19 cellular contexts compared by ENCODE assay signal in genomic region chr4:98509641-98510170, GRCh38.
DNase-seq lines count a peak whose midpoint lies in the region; ATAC-seq, FAIRE-seq and TF ChIP-seq lines count a peak whose summit lies in the region.
"Had no signal": no experiment of that assay in that cellular context is flagged by ENCODE, and none has a peak within 500 bp of the region (broad histone marks: within the 10 kb centered on the region; RNA-seq: fewer than 3 reads in every experiment).

No MANE protein-coding gene starts in this region.

- no peak overlapping the region for H3K4me2 ChIP-seq in IMR-90 (ENCODE audit: low read depth, low read length)
- H3K4me2 ChIP-seq in neural progenitor cell: peak overlapping the region; percentile 28
- H3K4me2 ChIP-seq: PC-9 had no signal

- H3K27ac Mint-ChIP-seq in chondrocyte (ENCODE audit: unreplicated experiment) (peak overlapping the region; percentile 93), neural progenitor cell (peak overlapping the region; percentile 31)
- H3K27ac Mint-ChIP-seq: naive B cell; T-helper 2 cell treated with Interferon-gamma antibody and Interleukin-4, amounts not matched to agents 5 μg/mL and 100 μg/mL, for 36 hours had no signal

- H3K56ac ChIP-seq in IMR-90 (ENCODE audit: extremely low read depth, insufficient read depth, low read length): peak overlapping the region; percentile 63

- H4K20me1 ChIP-seq in IMR-90 (ENCODE audit: insufficient read depth, low read length) (no peaks in the 10 kb centered on the region), neural progenitor cell (ENCODE audit: low read depth) (no peaks in the 10 kb centered on the region)

- H3K27me3 Mint-ChIP-seq in chondrocyte (ENCODE audit: low read depth): no peaks in the 10 kb centered on the region
- no peaks in the 10 kb centered on the region for H3K27me3 Mint-ChIP-seq in neural progenitor cell (ENCODE audit: insufficient read depth, low read depth)
- H3K27me3 Mint-ChIP-seq: naive B cell had no signal

- H3K4me3 Mint-ChIP-seq in chondrocyte (ENCODE audit: unreplicated experiment): peak overlapping the region; percentile 42
- H3K4me3 Mint-ChIP-seq in neural progenitor cell: no peak overlapping the region
- H3K4me3 Mint-ChIP-seq: naive B cell; T-helper 2 cell treated with Interferon-gamma antibody and Interleukin-4, amounts not matched to agents 5 μg/mL and 100 μg/mL, for 36 hours had no signal

- peak overlapping the region; percentile 6 for H2AK9ac ChIP-seq in IMR-90 (replicated peaks; ENCODE audit: low read depth, low read length, poor library complexity)

- H3K18ac ChIP-seq in IMR-90 (ENCODE audit: low read depth, low read length): peak overlapping the region; percentile 96

- H3K36me3 Mint-ChIP-seq in chondrocyte (ENCODE audit: low read depth) (peaks cover 5% of the 10 kb centered on the region), neural progenitor cell (peaks cover 11% of the 10 kb centered on the region)

- peak overlapping the region; percentile 89 for H2BK120ac ChIP-seq in IMR-90 (ENCODE audit: low read depth, low read length)

- H3K9me3 ChIP-seq in IMR-90 (ENCODE audit: control insufficient read depth, insufficient read depth, low read length): no peaks in the 10 kb centered on the region
- no peaks in the 10 kb centered on the region for H3K9me3 ChIP-seq in neural progenitor cell (ENCODE audit: low read depth)
- H3K9me3 ChIP-seq: psoas muscle, SJCRH30 had no signal

- H3K79me2 ChIP-seq in ACC112 (ENCODE audit: control insufficient read depth, insufficient read depth, low read length, unreplicated experiment) (peaks cover 57% of the 10 kb centered on the region), neural progenitor cell (ENCODE audit: low read depth) (peaks cover 6% of the 10 kb centered on the region)

- peak overlapping the region; percentile 46; the same call in 2 of the 3 replicates for H2BK15ac ChIP-seq in IMR-90 (ENCODE audit: low read depth, low read length)

- no peak for FAIRE-seq in frontal cortex (lab: Jason Lieb, UNC)

- H3K4ac ChIP-seq in IMR-90 (ENCODE audit: low read depth, low read length): peak overlapping the region; percentile 79

- no peaks in the 10 kb centered on the region for H3K9me3 Mint-ChIP-seq in chondrocyte (ENCODE audit: low read depth)
- no peaks in the 10 kb centered on the region for H3K9me3 Mint-ChIP-seq in neural progenitor cell
- H3K9me3 Mint-ChIP-seq: naive B cell; T-helper 2 cell treated with Interferon-gamma antibody and Interleukin-4, amounts not matched to agents 5 μg/mL and 100 μg/mL, for 36 hours had no signal

- dilution Hi-C loops in IMR-90 (cut with HindIII; ENCODE audit: low sequenced_read_pairs, unreplicated experiment): no loop called here

- POLR2A ChIA-PET in IMR-90 (lab: Charles Lee; ENCODE audit: unreplicated experiment): interaction anchor here (0.6 kb wide), 1 partner anchor 561 kb away, joined by 3 read pairs; no protein-coding TSS in a partner anchor

- intact Hi-C loops in IMR-90 (cut with micrococcal nuclease): no loop called here
- intact Hi-C loops in cardiac septum (cut with DNase I): no loop called here

- TF ChIP-seq CTCF in IMR-90 (conservative IDR thresholded peaks at IDR 0.05; ENCODE audit: low read depth, low read length): no peak
- TF ChIP-seq CTCF in chondrocyte (IDR thresholded peaks at IDR 0.05): no peak
- no peak for TF ChIP-seq CTCF in neural progenitor cell (IDR thresholded peaks at IDR 0.05)

- H4K5ac ChIP-seq in IMR-90 (ENCODE audit: low read depth, low read length): peak overlapping the region; percentile 89

- H3K14ac ChIP-seq in IMR-90 (replicated peaks; ENCODE audit: low read depth, low read length): peak overlapping the region; percentile 86

- CTCF ChIA-PET in IMR-90 (lab: Yijun Ruan, JAX): no interaction called here

- H3K27me3 ChIP-seq in ACC112 (ENCODE audit: insufficient read depth, low read length) (no peaks in the 10 kb centered on the region), IMR-90 (ENCODE audit: control insufficient read depth, insufficient read depth, low read length) (no peaks in the 10 kb centered on the region), neural progenitor cell (no peaks in the 10 kb centered on the region)
- H3K27me3 ChIP-seq: SJCRH30 had no signal

- H3K4me3 ChIP-seq in ACC112 (ENCODE audit: low read depth, low read length) (no peak overlapping the region), IMR-90 (ENCODE audit: insufficient read depth, low read depth, low read length) (no peak overlapping the region), neural progenitor cell (no peak overlapping the region)
- H3K4me3 ChIP-seq: PC-9, psoas muscle, SJCRH30, skin epidermis had no signal

- WGBS in IMR-90 (ENCODE audit: extremely low coverage in 2 of 2, insufficient read length in 1 of 2), 2 experiments: no CpG with 5 or more reads among the region's 6 CpGs

- H2BK20ac ChIP-seq in IMR-90 (ENCODE audit: low read depth, low read length): peak overlapping the region; percentile 91

- BruUV-seq in IMR-90 (replicated peaks; lab: Mats Ljungman, UMichigan): no TSS peak

- no peak for TF ChIP-seq POLR2A in IMR-90 (IDR thresholded peaks at IDR 0.05; ENCODE audit: low read depth, low read length)

- H3K9ac ChIP-seq in IMR-90 (ENCODE audit: low read depth, low read length) (peak overlapping the region; percentile 53), neural progenitor cell (no peak overlapping the region)

- H3F3A ChIP-seq in neural progenitor cell (ENCODE audit: low read depth): no peaks in the 10 kb centered on the region

- peak overlapping the region; percentile 75 for H3K27ac ChIP-seq in ACC112 (ENCODE audit: low read depth, low read length)
- peak overlapping the region; percentile 96; the same call in 1 of the 2 replicates for H3K27ac ChIP-seq in IMR-90 (ENCODE audit: insufficient read depth, low read length)
- peak overlapping the region; percentile 1 for H3K27ac ChIP-seq in neural progenitor cell
- H3K27ac ChIP-seq: PC-9, psoas muscle, SJCRH30 had no signal

- no peak for TF ChIP-seq RAD21 in IMR-90 (IDR thresholded peaks at IDR 0.05; ENCODE audit: low read length)

- H3K4me1 Mint-ChIP-seq in chondrocyte (ENCODE audit: low read depth): peaks cover 80% of the 10 kb centered on the region
- peaks cover 46% of the 10 kb centered on the region for H3K4me1 Mint-ChIP-seq in neural progenitor cell

- no peak for DNase-seq in IMR-90
- DNase-seq in chondrocyte (ENCODE audit: low spot score): no peak
- DNase-seq in neural progenitor cell (ENCODE audit: low spot score): no peak
- no peak for DNase-seq in activated gamma-delta T cell treated with Interleukin-2 at 50 U/mL for 16 hours
- DNase-seq in cardiac septum (ENCODE audit: low spot score): no peak
- DNase-seq in frontal cortex (ENCODE audit: low spot score in 2 of 2): no peak
- no peak for DNase-seq in AG08396 (ENCODE audit: low spot score)
- DNase-seq: activated CD4-positive, CD25-positive, alpha-beta regulatory T cell; amniotic stem cell; HCEC 1CT; naive B cell; NCI-H774; PC-9; psoas muscle; stimulated activated CD4-positive, alpha-beta T cell treated with anti-CD3 and anti-CD28 coated beads, Interleukin-4, amount 100 ng/mL, for 24 hours had no signal

- H2AFZ ChIP-seq in ACC112 (ENCODE audit: low read length, unreplicated experiment): no peak overlapping the region
- H2AFZ ChIP-seq in IMR-90 (replicated peaks; ENCODE audit: low read length, poor library complexity): no peak overlapping the region
- no peak overlapping the region for H2AFZ ChIP-seq in neural progenitor cell (replicated peaks)
- H2AFZ ChIP-seq: PC-9 had no signal

- H4K8ac ChIP-seq in IMR-90 (ENCODE audit: low read depth in 2 of 2, low read length in 2 of 2): peak overlapping the region; percentile 58 to 89

- no peak for ATAC-seq in IMR-90 (ENCODE audit: low read depth)
- ATAC-seq: psoas muscle had no signal

- H3K9me1 ChIP-seq in IMR-90 (ENCODE audit: insufficient read depth, low read length): peaks cover 17% of the 10 kb centered on the region

- H2AK5ac ChIP-seq in IMR-90 (ENCODE audit: low read depth, low read length): peak overlapping the region; percentile 69

- H3K36me3 ChIP-seq in ACC112 (ENCODE audit: insufficient read depth, low read length) (peaks cover 5% of the 10 kb centered on the region; the same call in 1 of the 2 replicates), IMR-90 (ENCODE audit: control insufficient read depth, insufficient read depth, low read length) (peaks cover 5% of the 10 kb centered on the region; the same call in 1 of the 2 replicates), neural progenitor cell (no peaks in the 10 kb centered on the region)
- H3K36me3 ChIP-seq: SJCRH30 had no signal

- H3K4me1 ChIP-seq in ACC112 (ENCODE audit: control insufficient read depth, insufficient read depth, low read length, unreplicated experiment): peaks cover 32% of the 10 kb centered on the region
- peaks cover 26% of the 10 kb centered on the region for H3K4me1 ChIP-seq in IMR-90 (ENCODE audit: control insufficient read depth, insufficient read depth, low read length)
- peaks cover 28% of the 10 kb centered on the region for H3K4me1 ChIP-seq in neural progenitor cell
- H3K4me1 ChIP-seq: psoas muscle had no signal

- H4K91ac ChIP-seq in IMR-90 (ENCODE audit: insufficient read depth, low read depth, low read length): peak overlapping the region; percentile 80

- peak overlapping the region; percentile 59; the same call in 1 of the 2 replicates for H3K23ac ChIP-seq in IMR-90 (ENCODE audit: low read depth, low read length)

- in situ Hi-C loops in IMR-90 (cut with MboI; ENCODE audit: low sequenced_read_pairs): no loop called here

- peak overlapping the region; percentile 95 for H2BK5ac ChIP-seq in IMR-90 (ENCODE audit: low read depth, low read length, poor library complexity, severe bottlenecking)

- peaks cover 35 to 67% of the 10 kb centered on the region in 2 experiments for H3K79me1 ChIP-seq in IMR-90 (ENCODE audit: low read depth in 1 of 2, low read length in 2 of 2)

TF ChIP-seq in IMR-90, 13 proteins besides CTCF, POLR2A, EP300 and RAD21:
- no peak for TF ChIP-seq MAZ (IDR thresholded peaks at IDR 0.05; ENCODE audit: borderline replicate concordance, low read depth, low read length)

Comparison
In these comparisons a context has a peak if more than half of its experiments do, and no peak if none do; other contexts are left out.
1. H3K27ac ChIP-seq: peak in every context shown above with its lines; median percentile 96 in IMR-90; 75 in ACC112; 1 in neural progenitor cell.